ENCODE assay signal across 8 cellular contexts in the genomic region with DNA sequence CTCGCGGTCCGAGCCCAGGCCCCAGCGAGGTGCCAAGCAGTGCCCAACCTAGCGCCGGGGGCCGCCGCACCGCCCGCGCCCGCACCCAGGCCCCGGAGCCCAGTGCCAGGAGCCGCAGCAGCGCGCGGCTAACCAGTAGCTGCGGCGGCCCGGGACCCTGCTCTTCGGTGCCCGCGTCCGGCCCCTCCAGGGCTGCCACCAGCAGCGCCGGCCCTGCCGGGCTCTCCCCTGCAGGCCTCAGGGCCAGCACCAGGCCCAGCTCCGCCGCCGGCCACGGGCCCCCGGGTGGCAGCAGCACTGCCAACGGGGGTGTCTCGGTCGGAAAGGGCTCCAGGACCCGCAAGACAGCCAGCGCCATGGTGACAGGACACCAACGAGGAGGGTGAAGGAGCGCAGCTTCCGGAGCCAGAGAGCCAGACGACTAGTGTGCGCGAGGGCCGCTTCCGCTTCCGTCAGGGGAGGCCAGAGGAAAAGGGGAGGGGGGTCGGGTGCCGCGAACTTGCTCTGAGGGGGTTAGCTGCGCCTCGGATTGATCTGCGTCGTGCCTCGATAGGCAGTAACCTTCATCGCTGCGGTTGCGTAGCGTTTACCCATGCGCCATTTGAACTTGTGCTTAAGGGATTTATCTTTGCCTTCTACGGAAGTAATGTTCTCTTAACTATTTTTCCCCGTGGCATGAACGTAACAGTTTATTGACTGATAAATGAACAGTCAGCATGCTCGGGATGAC. TPM values are rescaled to one million over a fixed set of nuclear protein-coding genes. Genes with fewer than 3 reads are reported as not detected.
DNase-seq lines count a peak whose midpoint lies in the region; TF ChIP-seq lines count a peak whose summit lies in the region.

TSS of gene PEX6 (minus strand) at position 389 of the 730 bp plus-strand sequence. CDS start at position 358, 31 bp downstream.

- peak within 1 kb of the TSS; percentile 78 for H3K27ac Mint-ChIP-seq in neural crest cell (ENCODE audit: unreplicated experiment)

- TF ChIP-seq CTCF in MM.1S (IDR thresholded peaks at IDR 0.05; ENCODE audit: low read length) (no peak), foreskin fibroblast (IDR thresholded peaks at IDR 0.05; ENCODE audit: low read depth, low read length) (no peak), neural crest cell (conservative IDR thresholded peaks at IDR 0.05) (no peak)

- peaks cover 29% of the 10 kb centered on the region for H3K4me1 Mint-ChIP-seq in neural crest cell

- H3K4me3 ChIP-seq in MM.1S (ENCODE audit: low read length) (peak within 1 kb of the TSS; percentile 97), foreskin fibroblast (ENCODE audit: low read depth in 1 of 2, low read length in 2 of 2) (peak within 1 kb of the TSS; percentile 65 to 69)

- H3K9me2 ChIP-seq in MM.1S (replicated peaks; ENCODE audit: insufficient read depth, low read length): no peaks in the 10 kb centered on the region

- H3K4me2 ChIP-seq in MM.1S (ENCODE audit: low read depth, low read length): peak within 1 kb of the TSS; percentile 76

- no peaks in the 10 kb centered on the region for H3K27me3 ChIP-seq in MM.1S (replicated peaks; ENCODE audit: insufficient read depth, low read length)

- peak within 1 kb of the TSS; percentile 40; the same call in 1 of the 2 replicates for H3K27ac ChIP-seq in MM.1S (ENCODE audit: low read length)

- H3K4me1 ChIP-seq in MM.1S (ENCODE audit: low read length): peaks cover 12% of the 10 kb centered on the region

- peak within 1 kb of the TSS; percentile 79 for H2AFZ ChIP-seq in MM.1S (ENCODE audit: low read length)

- DNase-seq in ELF-1 (ENCODE audit: low read depth, low spot score) (peak; percentile 95), HCEC 1CT (peak; percentile 80), MM.1S (peak; percentile 90), SHP77 treated with DMSO at 0.1 percent for 48 hours (lab: John Stamatoyannopoulos, UW) (peak; percentile 70), activated gamma-delta T cell (lab: John Stamatoyannopoulos, UW) (peak; percentile 84), foreskin fibroblast (peak; percentile 60 to 86), neural crest cell (ENCODE audit: low read depth, low spot score) (peak; percentile 86), stromal cell of bone marrow (ENCODE audit: low read depth) (peak; percentile 66)

- H4K20me1 ChIP-seq in MM.1S (ENCODE audit: insufficient read depth, low read length): no peaks in the 10 kb centered on the region

- H3K4me3 Mint-ChIP-seq in neural crest cell: peak within 1 kb of the TSS; percentile 89

- H3K9ac ChIP-seq in MM.1S (ENCODE audit: low read length): peak within 1 kb of the TSS; percentile 83

- H3K36me3 ChIP-seq in MM.1S (replicated peaks; ENCODE audit: insufficient read depth, low read length): no peaks in the 10 kb centered on the region

- H3K9me3 Mint-ChIP-seq in neural crest cell: no peaks in the 10 kb centered on the region

- peaks cover under 1% of the 10 kb centered on the region for H3K36me3 Mint-ChIP-seq in neural crest cell (ENCODE audit: low read depth)

- H3F3A ChIP-seq in MM.1S (ENCODE audit: insufficient read depth, low read length): 0 out of 2 replicates have a peak, but pooled peaks cover 5% of the 10 kb centered on the region

- H3K27me3 Mint-ChIP-seq in neural crest cell (ENCODE audit: low read depth): no peaks in the 10 kb centered on the region

- H3K9me3 ChIP-seq in MM.1S (replicated peaks; ENCODE audit: insufficient read depth, low read length): no peaks in the 10 kb centered on the region

- peaks cover 17% of the 10 kb centered on the region for H3K79me2 ChIP-seq in MM.1S (ENCODE audit: low read length)

RNA-seq across cellular contexts. Expression of gene PEX6, which starts in this region (rescaled TPM):
- total RNA-seq in neural crest cell: 21.7 and 22.5 TPM in 2 replicates

Comparison
In these comparisons a context has a peak if more than half of its experiments do, and no peak if none do; other contexts are left out.
1. Peak in every context shown above with its lines: DNase-seq, H3K4me3 ChIP-seq and H3K27ac ChIP-seq.